8 cellular contexts compared by ENCODE assay signal in genomic region chrX:54808605-54809483, GRCh38. TPM values are rescaled to one million over a fixed set of nuclear protein-coding genes. Genes with fewer than 3 reads are reported as not detected.
DNase-seq lines count a peak whose midpoint lies in the region; ATAC-seq and FAIRE-seq lines count a peak whose summit lies in the region.

No MANE protein-coding gene starts in this region.

- peaks cover 4% of the 10 kb centered on the region for H3K36me3 ChIP-seq in endocrine pancreas (ENCODE audit: control insufficient read depth, insufficient read depth, low read length)
- H3K36me3 ChIP-seq in mesenchymal stem cell (ENCODE audit: control insufficient read depth in 1 of 2, insufficient read depth in 2 of 2, low read depth in 1 of 2, low read length in 2 of 2) = peaks cover 32 to 39% of the 10 kb centered on the region in 2 experiments

- H3K4me2 ChIP-seq in mesenchymal stem cell (ENCODE audit: low read length, poor library complexity, severe bottlenecking) = peak overlapping the region; percentile 53

- peak overlapping the region in 1 of 2 experiments; percentile 97 for H3K4ac ChIP-seq in mesenchymal stem cell (ENCODE audit: low read depth in 1 of 2, low read length in 2 of 2)

- H2AFZ ChIP-seq in mesenchymal stem cell (ENCODE audit: low read depth, low read length) = no peak overlapping the region

- H2BK5ac ChIP-seq in mesenchymal stem cell (ENCODE audit: low read depth, low read length, poor library complexity, severe bottlenecking) = no peak overlapping the region

- peak; percentile 93 for ATAC-seq in GM21381 (IDR thresholded peaks at IDR 0.05; ENCODE audit: unreplicated experiment)

- peak overlapping the region in 1 of 2 experiments; percentile 46 for H3K23ac ChIP-seq in mesenchymal stem cell (ENCODE audit: low read length in 2 of 2)

- FAIRE-seq in HTR-8/SVneo (lab: Jason Lieb, UNC) = peak; percentile 81

- H3K4me1 ChIP-seq in endocrine pancreas (ENCODE audit: control insufficient read depth, insufficient read depth, low read length) (no peaks in the 10 kb centered on the region), mesenchymal stem cell (ENCODE audit: control insufficient read depth, insufficient read depth, low read depth, low read length) (peaks cover 14% of the 10 kb centered on the region)

- H3K27me3 ChIP-seq in endocrine pancreas (ENCODE audit: control insufficient read depth, insufficient read depth, low read length) (no peaks in the 10 kb centered on the region), mesenchymal stem cell (ENCODE audit: control insufficient read depth in 1 of 2, insufficient read depth in 1 of 2, low read length in 2 of 2) (peaks cover 3 to 27% of the 10 kb centered on the region in 2 experiments)

- 0% methylated on average over 35 of the region's 38 CpGs for WGBS in mesenchymal stem cell

- H3K18ac ChIP-seq in mesenchymal stem cell (ENCODE audit: low read depth in 1 of 2, low read length in 2 of 2) = peak overlapping the region; percentile 62 to 71

- no peak overlapping the region for H2BK120ac ChIP-seq in mesenchymal stem cell (ENCODE audit: low read depth, low read length)

- H3K4me3 ChIP-seq in endocrine pancreas (ENCODE audit: control insufficient read depth, insufficient read depth, low read length) = peak overlapping the region; percentile 80
- peak overlapping the region; percentile 69 to 88 for H3K4me3 ChIP-seq in mesenchymal stem cell (ENCODE audit: insufficient read depth in 1 of 2, low read depth in 1 of 2, low read length in 2 of 2)

- DNase-seq in CMK (ENCODE audit: low read depth) (peak; percentile 96), HTR-8/SVneo (ENCODE audit: insufficient read length, low spot score) (peak; percentile 65), NOMO-1 treated with DMSO at 0.1 percent for 48 hours (lab: John Stamatoyannopoulos, UW; ENCODE audit: unreplicated experiment) (peak; percentile 90), mesenchymal stem cell (peak; percentile 96)
- peak; percentile 80 for DNase-seq in activated CD8-positive, alpha-beta memory T cell treated with anti-CD3 and anti-CD28 coated beads, Interleukin-2, amount 50 U/mL, for 1 hour (ENCODE audit: extremely low read depth)
- peak; percentile 68 for DNase-seq in stimulated activated CD8-positive, alpha-beta memory T cell treated with anti-CD3 and anti-CD28 coated beads, Interleukin-12 subunit alpha, Interleukin-12 subunit beta, amount 100 ng/mL, for 24 hours (ENCODE audit: extremely low read depth)

- H3K27ac ChIP-seq in mesenchymal stem cell (ENCODE audit: low read length, poor library complexity, severe bottlenecking) = peak overlapping the region; percentile 97

- peak overlapping the region in 1 of 2 experiments; percentile 26 for H3K14ac ChIP-seq in mesenchymal stem cell (ENCODE audit: low read length in 2 of 2)

- H3K9ac ChIP-seq in endocrine pancreas (ENCODE audit: control insufficient read depth, insufficient read depth, low read length) (peak overlapping the region; percentile 57), mesenchymal stem cell (ENCODE audit: low read length) (peak overlapping the region; percentile 95)

- peak overlapping the region in 1 of 2 experiments; percentile 3 for H2BK12ac ChIP-seq in mesenchymal stem cell (ENCODE audit: low read length in 2 of 2)

- no peak overlapping the region for H2AK5ac ChIP-seq in mesenchymal stem cell (ENCODE audit: low read length, severe bottlenecking)

- H4K8ac ChIP-seq in mesenchymal stem cell (ENCODE audit: low read length) = peak overlapping the region; percentile 61

- H4K91ac ChIP-seq in mesenchymal stem cell (ENCODE audit: low read length) = peak overlapping the region; percentile 91

- no peak overlapping the region for H2BK15ac ChIP-seq in mesenchymal stem cell (ENCODE audit: low read depth, poor library complexity, severe bottlenecking)

- H3K79me1 ChIP-seq in mesenchymal stem cell (replicated peaks; ENCODE audit: low read length, poor library complexity, severe bottlenecking) = peaks cover 7% of the 10 kb centered on the region

- H3K9me3 ChIP-seq in endocrine pancreas (ENCODE audit: control insufficient read depth, low read length) (no peaks in the 10 kb centered on the region), mesenchymal stem cell (ENCODE audit: control insufficient read depth, low read length) (no peaks in the 10 kb centered on the region)

RNA-seq across cellular contexts. Expression of gene MAGED2, which starts 1.3 kb away (rescaled TPM):
- 305 TPM for polyA plus RNA-seq in mesenchymal stem cell (2013, experiment 1 of 2)
- polyA plus RNA-seq in mesenchymal stem cell (2013, experiment 2 of 2) = 313 TPM

RNA-seq across cellular contexts. Expression of gene ITIH6, which starts 10.8 kb away (rescaled TPM):
- 0.07 TPM for polyA plus RNA-seq in mesenchymal stem cell (2013, experiment 1 of 2)
- 0.11 TPM for polyA plus RNA-seq in mesenchymal stem cell (2013, experiment 2 of 2)

Comparison
In these comparisons a context has a peak if more than half of its experiments do, and no peak if none do; other contexts are left out.
1. Peak in every context shown above with its lines: DNase-seq, ATAC-seq, H3K4me3 ChIP-seq and H3K27ac ChIP-seq.